ENCODE assay signal across 28 cellular contexts in the genomic region with DNA sequence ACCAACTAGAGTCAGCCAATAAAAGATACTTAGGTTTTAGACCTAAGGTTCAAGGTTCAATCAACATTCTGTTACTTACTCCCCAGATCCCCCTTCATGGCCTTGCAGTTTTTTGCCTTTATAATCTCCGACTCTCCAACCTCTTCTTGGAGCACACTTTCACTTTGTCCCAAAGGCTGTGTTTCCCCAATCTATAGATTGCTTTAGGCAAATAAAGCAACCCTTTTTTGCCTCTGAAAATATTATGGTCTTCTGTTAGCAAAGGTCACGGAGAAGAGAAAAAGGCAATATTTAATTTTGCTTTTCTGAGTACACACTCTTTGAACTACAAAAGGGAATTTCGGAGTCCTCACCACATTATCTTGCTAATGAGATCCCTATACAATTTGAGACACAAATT.
"Had no signal": no experiment of that assay in that cellular context is flagged by ENCODE, and none has a peak within 500 bp of the region (broad histone marks: within the 10 kb centered on the region; RNA-seq: fewer than 3 reads in every experiment).

No MANE protein-coding gene starts in this region.

- H3K36me3 Mint-ChIP-seq: activated naive CD4-positive, alpha-beta T cell treated with anti-CD3 and anti-CD28 coated beads, Interleukin-2, amount 50 U/mL, for 24 hours; activated naive CD8-positive, alpha-beta T cell treated with anti-CD3 and anti-CD28 coated beads for 36 hours had no signal

- H3K27ac Mint-ChIP-seq: activated CD4-positive, alpha-beta memory T cell treated with anti-CD3 and anti-CD28 coated beads, Interleukin-2, amount 10 ng/mL, durations not matched to agents 7 days and 5 days; activated CD4-positive, alpha-beta T cell treated with anti-CD3 and anti-CD28 coated beads, Interleukin-2, amount 10 ng/mL, durations not matched to agents 7 days and 5 days; activated naive CD4-positive, alpha-beta T cell treated with anti-CD3 and anti-CD28 coated beads for 36 hours; activated naive CD4-positive, alpha-beta T cell treated with anti-CD3 and anti-CD28 coated beads, Interleukin-2, amount 50 U/mL, for 24 hours; activated naive CD8-positive, alpha-beta T cell treated with anti-CD3 and anti-CD28 coated beads for 36 hours; activated naive CD8-positive, alpha-beta T cell treated with anti-CD3 and anti-CD28 coated beads, Interleukin-2, amount 50 U/mL, for 24 hours; activated T-helper 17 cell treated with anti-CD3 and anti-CD28 coated beads, Interleukin-2, amount 50 U/mL, for 72 hours; effector memory CD8-positive, alpha-beta T cell had no signal

- H3K4me3 Mint-ChIP-seq: activated CD4-positive, alpha-beta memory T cell treated with anti-CD3 and anti-CD28 coated beads, Interleukin-2, amount 10 ng/mL, durations not matched to agents 7 days and 5 days; activated CD4-positive, alpha-beta T cell treated with anti-CD3 and anti-CD28 coated beads, Interleukin-2, amount 10 ng/mL, durations not matched to agents 7 days and 5 days; activated naive CD4-positive, alpha-beta T cell treated with anti-CD3 and anti-CD28 coated beads for 36 hours; activated naive CD4-positive, alpha-beta T cell treated with anti-CD3 and anti-CD28 coated beads, Interleukin-2, amount 50 U/mL, for 24 hours; activated naive CD8-positive, alpha-beta T cell treated with anti-CD3 and anti-CD28 coated beads for 36 hours; activated naive CD8-positive, alpha-beta T cell treated with anti-CD3 and anti-CD28 coated beads, Interleukin-2, amount 50 U/mL, for 24 hours; activated T-cell treated with anti-CD3 and anti-CD28 coated beads, Interleukin-2, amount 50 U/mL, for 4 hours; activated T-helper 17 cell treated with anti-CD3 and anti-CD28 coated beads, Interleukin-2, amount 50 U/mL, for 72 hours; effector memory CD8-positive, alpha-beta T cell had no signal

- H3K27me3 ChIP-seq: adrenal gland, body of pancreas, esophagus muscularis mucosa, foreskin keratinocyte, gastrocnemius medialis, heart left ventricle had no signal

- H3K4me3 ChIP-seq: adrenal gland, body of pancreas, esophagus muscularis mucosa, gastrocnemius medialis, heart left ventricle had no signal

- H3K4me1 Mint-ChIP-seq: activated CD4-positive, alpha-beta memory T cell treated with anti-CD3 and anti-CD28 coated beads, Interleukin-2, amount 10 ng/mL, durations not matched to agents 7 days and 5 days; activated CD4-positive, alpha-beta T cell treated with anti-CD3 and anti-CD28 coated beads, Interleukin-2, amount 10 ng/mL, durations not matched to agents 7 days and 5 days; activated naive CD4-positive, alpha-beta T cell treated with anti-CD3 and anti-CD28 coated beads, Interleukin-2, amount 50 U/mL, for 24 hours; activated naive CD8-positive, alpha-beta T cell treated with anti-CD3 and anti-CD28 coated beads for 36 hours; activated naive CD8-positive, alpha-beta T cell treated with anti-CD3 and anti-CD28 coated beads, Interleukin-2, amount 50 U/mL, for 24 hours; activated T-helper 17 cell treated with anti-CD3 and anti-CD28 coated beads, Interleukin-2, amount 50 U/mL, for 72 hours had no signal

- H3K4me1 ChIP-seq: adrenal gland, body of pancreas, foreskin keratinocyte, gastrocnemius medialis, heart left ventricle had no signal

- ATAC-seq: activated naive CD8-positive, alpha-beta T cell treated with anti-CD3 and anti-CD28 coated beads, Interleukin-2, amount 50 U/mL, for 24 hours; activated T-cell treated with anti-CD3 and anti-CD28 coated beads, Interleukin-2, amount 50 U/mL, for 4 hours; activated T-helper 17 cell treated with anti-CD3 and anti-CD28 coated beads, Interleukin-2, amount 50 U/mL, for 72 hours; body of pancreas; effector memory CD8-positive, alpha-beta T cell; foreskin keratinocyte; gastrocnemius medialis; heart left ventricle had no signal

- H3K36me3 ChIP-seq: adrenal gland, esophagus muscularis mucosa, gastrocnemius medialis, heart left ventricle had no signal

- DNase-seq: activated CD4-positive, alpha-beta memory T cell treated with anti-CD3 and anti-CD28 coated beads, Interleukin-2, amount 10 ng/mL, durations not matched to agents 7 days and 5 days; activated CD4-positive, alpha-beta T cell treated with anti-CD3 and anti-CD28 coated beads for 1 hour; activated CD4-positive, alpha-beta T cell treated with anti-CD3 and anti-CD28 coated beads for 4 hours; activated CD4-positive, alpha-beta T cell treated with anti-CD3 and anti-CD28 coated beads, Interleukin-2, amount 10 ng/mL, durations not matched to agents 7 days and 5 days; activated CD4-positive, alpha-beta T cell treated with anti-CD3 and anti-CD28 coated beads, Interleukin-2, amount 50 U/mL, for 4 hours; activated effector memory CD4-positive, alpha-beta T cell treated with Interleukin-2 at 50 U/mL for 16 hours; activated naive CD4-positive, alpha-beta T cell treated with anti-CD3 and anti-CD28 coated beads for 36 hours; activated naive CD8-positive, alpha-beta T cell treated with anti-CD3 and anti-CD28 coated beads for 36 hours; activated naive CD8-positive, alpha-beta T cell treated with anti-CD3 and anti-CD28 coated beads, Interleukin-2, amount 50 U/mL, for 24 hours; activated T-cell treated with anti-CD3 and anti-CD28 coated beads, Interleukin-2, amount 50 U/mL, for 4 hours; adrenal gland; amygdala; aorta; body of pancreas; caudate nucleus; cortex of kidney; dermis blood vessel endothelial cell; effector CD4-positive, alpha-beta T cell; effector memory CD8-positive, alpha-beta T cell; erythroblast; foreskin keratinocyte; gastrocnemius medialis; glutamatergic neuron; heart left ventricle; hypothalamus had no signal

- H3K27me3 Mint-ChIP-seq: activated CD4-positive, alpha-beta memory T cell treated with anti-CD3 and anti-CD28 coated beads, Interleukin-2, amount 10 ng/mL, durations not matched to agents 7 days and 5 days; activated CD4-positive, alpha-beta T cell treated with anti-CD3 and anti-CD28 coated beads, Interleukin-2, amount 10 ng/mL, durations not matched to agents 7 days and 5 days; activated naive CD4-positive, alpha-beta T cell treated with anti-CD3 and anti-CD28 coated beads, Interleukin-2, amount 50 U/mL, for 24 hours; activated naive CD8-positive, alpha-beta T cell treated with anti-CD3 and anti-CD28 coated beads for 36 hours; activated naive CD8-positive, alpha-beta T cell treated with anti-CD3 and anti-CD28 coated beads, Interleukin-2, amount 50 U/mL, for 24 hours; activated T-helper 17 cell treated with anti-CD3 and anti-CD28 coated beads, Interleukin-2, amount 50 U/mL, for 72 hours; effector memory CD8-positive, alpha-beta T cell had no signal

- H3K9me3 ChIP-seq: adrenal gland, body of pancreas, esophagus muscularis mucosa, gastrocnemius medialis, heart left ventricle had no signal

- H3K9me3 Mint-ChIP-seq: activated CD4-positive, alpha-beta T cell treated with anti-CD3 and anti-CD28 coated beads, Interleukin-2, amount 10 ng/mL, durations not matched to agents 7 days and 5 days; activated naive CD4-positive, alpha-beta T cell treated with anti-CD3 and anti-CD28 coated beads, Interleukin-2, amount 50 U/mL, for 24 hours; activated naive CD8-positive, alpha-beta T cell treated with anti-CD3 and anti-CD28 coated beads for 36 hours had no signal

- H3K27ac ChIP-seq: adrenal gland, body of pancreas, esophagus muscularis mucosa, foreskin keratinocyte, gastrocnemius medialis, heart left ventricle had no signal
